ENCODE assay signal across 10 cellular contexts in the genomic region with DNA sequence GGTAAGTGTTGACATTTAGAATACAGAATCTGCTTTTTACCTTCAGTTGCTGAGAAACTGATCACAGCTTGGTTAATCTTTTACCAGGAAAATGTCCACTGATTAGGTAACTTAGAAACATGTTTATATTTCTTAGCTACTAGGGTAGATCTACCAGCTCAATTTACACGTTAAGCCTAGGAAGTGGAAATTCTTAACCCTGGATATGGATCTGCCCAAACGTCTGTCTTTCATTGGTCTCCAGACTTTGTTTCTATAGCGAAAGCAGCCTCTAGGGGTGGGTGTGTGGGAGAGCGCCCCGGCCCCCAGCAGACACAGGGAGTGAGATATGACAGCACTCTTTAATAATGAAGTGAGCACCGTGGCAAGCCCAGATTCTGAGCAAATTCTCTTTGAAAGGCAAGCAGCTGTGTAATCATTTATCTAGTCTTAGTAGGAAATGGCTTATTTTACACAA.
DNase-seq lines count a peak whose midpoint lies in the region; ATAC-seq, FAIRE-seq and TF ChIP-seq lines count a peak whose summit lies in the region.
"Had no signal": no experiment of that assay in that cellular context is flagged by ENCODE, and none has a peak within 500 bp of the region (broad histone marks: within the 10 kb centered on the region; RNA-seq: fewer than 3 reads in every experiment).

No MANE protein-coding gene starts in this region.

- TF ChIP-seq POLR2A in transverse colon (IDR thresholded peaks at IDR 0.05) = no peak

- H3K27me3 ChIP-seq in cardiac muscle cell (no peaks in the 10 kb centered on the region), heart right ventricle (no peaks in the 10 kb centered on the region), SJCRH30 (no peaks in the 10 kb centered on the region), transverse colon (no peaks in the 10 kb centered on the region)

- peak; percentile 52 for FAIRE-seq in kidney (lab: Jason Lieb, UNC)

- peak overlapping the region in 1 of 2 donors; percentile 66 for H3K9ac ChIP-seq in kidney (ENCODE audit: low read length in 2 of 2)

- H3K4me3 ChIP-seq in cardiac muscle cell (no peak overlapping the region), heart right ventricle (no peak overlapping the region), SJCRH30 (peak overlapping the region; percentile 3; the same call in 1 of the 2 replicates), kidney (ENCODE audit: low read length in 2 of 2) (peak overlapping the region; percentile 16 to 53), transverse colon (peak overlapping the region in 1 of 4 donors; percentile 5)

- H3K9me3 ChIP-seq in cardiac muscle cell (ENCODE audit: low read depth) = no peaks in the 10 kb centered on the region
- peaks cover 0 to 9% (median 0%) of the 10 kb centered on the region in 11 donors for H3K9me3 ChIP-seq in heart right ventricle
- peaks cover 2% of the 10 kb centered on the region for H3K9me3 ChIP-seq in SJCRH30 (replicated peaks)
- no peaks in the 10 kb centered on the region for H3K9me3 ChIP-seq in kidney (ENCODE audit: control insufficient read depth in 1 of 2, low read length in 2 of 2)
- H3K9me3 ChIP-seq in transverse colon = no peaks in the 10 kb centered on the region

- intact Hi-C loops in heart right ventricle (cut with DNase I) = no loop called here
- intact Hi-C loops in kidney (cut with DNase I) = no loop called here
- intact Hi-C loops in transverse colon (cut with DNase I; ENCODE audit: low total_unique reads) = no loop called here

- H3K4me1 ChIP-seq in cardiac muscle cell (ENCODE audit: low read depth) (peaks cover 33% of the 10 kb centered on the region), heart right ventricle (peaks cover 0 to 7% (median 0%) of the 10 kb centered on the region in 9 donors), SJCRH30 (peaks cover 21% of the 10 kb centered on the region), kidney (ENCODE audit: control insufficient read depth in 1 of 2, insufficient read depth in 1 of 2, low read depth in 1 of 2, low read length in 2 of 2) (peaks cover 9 to 10% of the 10 kb centered on the region in 2 donors), transverse colon (peaks cover 11 to 30% (median 15%) of the 10 kb centered on the region in 4 donors)

- H3K27ac ChIP-seq in cardiac muscle cell (no peak overlapping the region), heart right ventricle (no peak overlapping the region), SJCRH30 (peak overlapping the region; percentile 4; the same call in 1 of the 2 replicates), kidney (ENCODE audit: low read depth in 2 of 2, low read length in 2 of 2) (peak overlapping the region; percentile 8 to 61), transverse colon (peak overlapping the region; percentile 62 to 79 (median 71))

- ATAC-seq in heart right ventricle (no peak), GM21717 (IDR thresholded peaks at IDR 0.05; ENCODE audit: unreplicated experiment) (no peak)
- ATAC-seq: activated CD4-positive, CD25-positive, alpha-beta regulatory T cell treated with anti-CD3 and anti-CD28 coated beads, Interleukin-2, amount 50 U/mL, for 24 hours had no signal

- WGBS in heart right ventricle, 2 donors = 42 to 54% methylated on average over 6 of the region's 6 CpGs
- 43% methylated on average over 6 of the region's 6 CpGs; no CpG with 5 or more reads in 1 of the 2 donors for WGBS in transverse colon (ENCODE audit: low coverage in 1 of 2), 2 donors

- DNase-seq in cardiac muscle cell (ENCODE audit: low read depth in 1 of 2, low spot score in 1 of 2) (peak in 1 of 2 donors; percentile 38), heart right ventricle (no peak), SJCRH30 (peak; percentile 64 to 78), kidney (no peak), transverse colon (no peak), H4 (ENCODE audit: low spot score) (no peak)
- no peak for DNase-seq in effector CD4-positive, alpha-beta T cell
- DNase-seq: activated naive CD8-positive, alpha-beta T cell treated with anti-CD3 and anti-CD28 coated beads for 36 hours had no signal

- TF ChIP-seq EP300 in transverse colon (IDR thresholded peaks at IDR 0.05; ENCODE audit: low read depth) = no peak

- TF ChIP-seq CTCF in cardiac muscle cell (IDR thresholded peaks at IDR 0.05; ENCODE audit: low read depth, low read length) (peak; percentile 16), heart right ventricle (IDR thresholded peaks at IDR 0.05) (no peak), kidney (IDR thresholded peaks at IDR 0.05; ENCODE audit: borderline replicate concordance, extremely low read depth, insufficient read depth) (no peak), transverse colon (IDR thresholded peaks at IDR 0.05) (peak in 2 of 5 experiments; percentile 19 to 27)

- H3K36me3 ChIP-seq in cardiac muscle cell = no peaks in the 10 kb centered on the region
- H3K36me3 ChIP-seq in heart right ventricle = no peaks in the 10 kb centered on the region
- no peaks in the 10 kb centered on the region for H3K36me3 ChIP-seq in SJCRH30
- no peaks in the 10 kb centered on the region for H3K36me3 ChIP-seq in kidney (ENCODE audit: control insufficient read depth in 1 of 2, insufficient read depth in 2 of 2, low read length in 2 of 2)
- no peaks in the 10 kb centered on the region for H3K36me3 ChIP-seq in transverse colon

- in situ Hi-C loops in transverse colon (cut with MboI; ENCODE audit: low pct_ligation_motif_present in 1 of 4, low pct_unique_long_range_greater_than_20kb in 1 of 4, low sequenced_read_pairs in 3 of 4) = no loop called here

Comparison
In these comparisons a context has a peak if more than half of its experiments do, and no peak if none do; other contexts are left out.
1. DNase-seq: peak in SJCRH30 (2 of 2); none in heart right ventricle (0 of 2), kidney (single experiment), transverse colon (single experiment), effector CD4-positive, alpha-beta T cell (single experiment) and H4 (single experiment).
2. H3K27ac ChIP-seq: peak in SJCRH30 (single experiment), kidney (2 of 2) and transverse colon (4 of 4); none in cardiac muscle cell (single experiment) and heart right ventricle (0 of 10).
3. H3K4me3 ChIP-seq: peak in SJCRH30 (single experiment) and kidney (2 of 2); none in cardiac muscle cell (single experiment) and heart right ventricle (0 of 10).